19 cellular contexts compared by ENCODE assay signal in the genomic region with DNA sequence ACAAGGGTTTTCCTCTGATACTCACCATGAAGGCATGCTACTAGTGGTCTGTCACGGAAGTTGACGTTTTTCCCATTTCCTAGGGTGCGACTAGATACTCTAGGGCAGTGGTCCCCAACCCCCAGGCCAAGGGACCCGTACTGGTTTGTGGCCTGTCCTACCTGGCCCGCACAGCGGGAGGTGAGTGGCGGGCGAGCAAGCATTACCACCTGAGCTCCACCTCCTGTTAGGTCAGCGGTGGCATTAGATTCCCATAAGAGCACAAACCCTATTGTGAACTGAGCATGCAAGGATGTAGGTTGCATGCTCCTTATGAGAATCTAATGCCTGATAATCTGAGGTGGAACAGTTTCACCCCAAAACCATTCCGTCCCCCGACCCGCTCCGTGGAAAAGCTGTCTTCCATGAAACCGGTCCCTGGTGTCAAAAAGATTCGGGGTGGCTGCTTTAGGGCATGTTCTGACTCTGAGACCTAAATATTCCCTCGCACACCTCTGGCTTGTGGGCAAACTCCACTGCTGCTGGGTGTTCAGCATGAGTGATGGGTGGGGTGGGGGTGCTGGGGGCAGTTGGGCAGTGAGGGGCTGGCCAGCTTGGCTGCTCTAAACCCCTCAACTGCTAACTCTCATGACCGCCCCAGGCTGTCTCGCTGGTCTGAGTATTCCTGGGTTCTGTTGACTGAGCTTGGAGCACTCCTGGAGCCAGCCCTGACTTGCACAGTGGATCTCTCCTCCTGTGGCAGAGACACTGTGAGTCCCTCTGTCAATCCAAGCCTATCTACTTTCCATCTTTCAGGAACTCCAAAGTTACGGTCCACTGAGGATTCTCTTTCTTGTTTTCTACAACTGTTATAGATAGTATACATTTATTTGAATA.
"Had no signal": no experiment of that assay in that cellular context is flagged by ENCODE, and none has a peak within 500 bp of the region (broad histone marks: within the 10 kb centered on the region; RNA-seq: fewer than 3 reads in every experiment).

No MANE protein-coding gene starts in this region.

- H3K36me3 ChIP-seq: heart left ventricle, suprapubic skin, thyroid gland, upper lobe of right lung, vagina had no signal

- DNase-seq: cortex of kidney; dorsolateral prefrontal cortex; effector CD8-positive, alpha-beta T cell; heart left ventricle; islet precursor cell; mucosa of descending colon; naive thymus-derived CD8-positive, alpha-beta T cell; posterior cingulate gyrus; right cardiac atrium; small intestine; stimulated activated CD4-positive, alpha-beta T cell treated with anti-CD3 and anti-CD28 coated beads, Interleukin-2, amount 100 ng/mL, for 48 hours; stimulated activated naive CD8-positive, alpha-beta T cell treated with anti-CD3 and anti-CD28 coated beads, Interleukin-15, Interleukin-2, amounts not matched to agents 100 U/mL and 50 U/mL, for 24 hours; thyroid gland; upper lobe of right lung had no signal

- H3K4me1 ChIP-seq: upper lobe of right lung, vagina had no signal

- H3K27ac ChIP-seq: dorsolateral prefrontal cortex, heart left ventricle, suprapubic skin, thyroid gland, upper lobe of right lung, vagina had no signal

- H3K4me3 ChIP-seq: dorsolateral prefrontal cortex, heart left ventricle, mucosa of descending colon, suprapubic skin, thyroid gland, upper lobe of right lung, vagina had no signal

- H3K27me3 ChIP-seq: thyroid gland, vagina had no signal

- H3K9me3 ChIP-seq: heart left ventricle, thyroid gland, upper lobe of right lung, vagina had no signal

- ATAC-seq: esophagus mucosa; heart left ventricle; left lobe of liver; mucosa of descending colon; naive thymus-derived CD8-positive, alpha-beta T cell; stimulated activated effector memory CD8-positive, alpha-beta T cell treated with anti-CD3 and anti-CD28 coated beads, Interleukin-12 subunit alpha, Interleukin-12 subunit beta, amount 100 ng/mL, for 72 hours; stimulated activated naive CD8-positive, alpha-beta T cell treated with anti-CD3 and anti-CD28 coated beads, Interleukin-15, Interleukin-2, amounts not matched to agents 100 U/mL and 50 U/mL, for 24 hours had no signal
